ENCODE assay signal across 31 cellular contexts in the genomic region with DNA sequence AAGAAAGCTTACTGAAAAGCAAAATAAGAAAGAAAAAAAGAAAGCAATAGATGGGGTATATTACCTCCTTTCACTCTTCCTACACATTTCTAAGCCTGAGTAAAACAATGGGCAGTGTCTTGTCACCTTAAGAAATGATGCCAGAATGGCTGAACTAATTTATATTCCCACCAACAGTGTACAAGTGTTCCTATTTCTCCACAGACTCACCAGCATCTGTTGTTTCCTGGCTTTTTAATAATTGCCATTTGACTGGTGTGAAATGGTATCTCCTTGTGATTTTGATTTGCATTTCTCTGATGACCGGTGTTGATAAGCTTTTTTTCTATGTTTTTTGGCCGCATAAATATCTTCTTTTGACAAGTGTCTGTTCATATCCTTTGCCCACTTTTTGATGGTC.
"Had no signal": no experiment of that assay in that cellular context is flagged by ENCODE, and none has a peak within 500 bp of the region (broad histone marks: within the 10 kb centered on the region; RNA-seq: fewer than 3 reads in every experiment).

No MANE protein-coding gene starts in this region.

- H3K36me3 ChIP-seq: adrenal gland, ascending aorta, brain microvascular endothelial cell, breast epithelium, cardiac muscle cell had no signal

- H3K9me3 ChIP-seq: adrenal gland, ascending aorta, body of pancreas, breast epithelium had no signal

- H3K27me3 ChIP-seq: adrenal gland, ascending aorta, brain microvascular endothelial cell, breast epithelium, cardiac muscle cell had no signal

- H3K4me3 ChIP-seq: adrenal gland, ascending aorta, body of pancreas, breast epithelium, cardiac muscle cell had no signal

- H3K27ac ChIP-seq: adrenal gland, ascending aorta, body of pancreas, brain microvascular endothelial cell, breast epithelium, cardiac muscle cell had no signal

- H3K4me1 ChIP-seq: adrenal gland, ascending aorta, body of pancreas, breast epithelium had no signal

- DNase-seq: activated effector memory CD4-positive, alpha-beta T cell treated with anti-CD3 and anti-CD28 coated beads, Interleukin-2, amount 50 U/mL, for 16 hours; activated effector memory CD4-positive, alpha-beta T cell treated with Interleukin-2 at 50 U/mL for 16 hours; activated gamma-delta T cell; activated gamma-delta T cell treated with Interleukin-2 at 50 U/mL for 16 hours; activated naive CD4-positive, alpha-beta T cell; activated naive CD4-positive, alpha-beta T cell treated with anti-CD3 and anti-CD28 coated beads for 36 hours; activated naive CD4-positive, alpha-beta T cell treated with anti-CD3 and anti-CD28 coated beads, Interleukin-2, amount 10 ng/mL, durations not matched to agents 7 days and 5 days; activated naive CD4-positive, alpha-beta T cell treated with anti-CD3 and anti-CD28 coated beads, Interleukin-2, amount 50 U/mL, for 16 hours; activated naive CD4-positive, alpha-beta T cell treated with Interleukin-2 at 50 U/mL for 16 hours; activated naive CD8-positive, alpha-beta T cell treated with anti-CD3 and anti-CD28 coated beads for 36 hours; activated naive CD8-positive, alpha-beta T cell treated with anti-CD3 and anti-CD28 coated beads, Interleukin-2, amount 10 ng/mL, durations not matched to agents 7 days and 5 days; activated naive CD8-positive, alpha-beta T cell treated with anti-CD3 and anti-CD28 coated beads, Interleukin-2, amount 50 U/mL, for 24 hours; activated T-cell treated with anti-CD3 and anti-CD28 coated beads, Interleukin-2, amount 50 U/mL, for 1 hour; activated T-cell treated with anti-CD3 and anti-CD28 coated beads, Interleukin-2, amount 50 U/mL, for 24 hours; activated T-cell treated with anti-CD3 and anti-CD28 coated beads, Interleukin-2, amount 50 U/mL, for 4 hours; activated T-cell treated with anti-CD3 and anti-CD28 coated beads, Interleukin-2, amount 50 U/mL, for 48 hours; activated T-cell treated with anti-CD3 and anti-CD28 coated beads, Interleukin-2, amount 50 U/mL, for 72 hours; adrenal gland; amniotic stem cell; amygdala; anterior cingulate cortex; aorta; body of pancreas; brain microvascular endothelial cell; central memory CD4-positive, alpha-beta T cell; cerebellar nuclear complex had no signal

- ATAC-seq: activated naive CD4-positive, alpha-beta T cell treated with anti-CD3 and anti-CD28 coated beads, Interleukin-2, amount 50 U/mL, for 72 hours; activated naive CD8-positive, alpha-beta T cell treated with anti-CD3 and anti-CD28 coated beads, Interleukin-2, amount 50 U/mL, for 24 hours; activated T-cell treated with anti-CD3 and anti-CD28 coated beads, Interleukin-2, amount 50 U/mL, for 4 hours; activated T-cell treated with anti-CD3 and anti-CD28 coated beads, Interleukin-2, amount 50 U/mL, for 72 hours; activated T-helper 17 cell treated with anti-CD3 and anti-CD28 coated beads, Interleukin-2, amount 50 U/mL, for 72 hours; body of pancreas had no signal
